30 cellular contexts compared by ENCODE assay signal in the genomic region with DNA sequence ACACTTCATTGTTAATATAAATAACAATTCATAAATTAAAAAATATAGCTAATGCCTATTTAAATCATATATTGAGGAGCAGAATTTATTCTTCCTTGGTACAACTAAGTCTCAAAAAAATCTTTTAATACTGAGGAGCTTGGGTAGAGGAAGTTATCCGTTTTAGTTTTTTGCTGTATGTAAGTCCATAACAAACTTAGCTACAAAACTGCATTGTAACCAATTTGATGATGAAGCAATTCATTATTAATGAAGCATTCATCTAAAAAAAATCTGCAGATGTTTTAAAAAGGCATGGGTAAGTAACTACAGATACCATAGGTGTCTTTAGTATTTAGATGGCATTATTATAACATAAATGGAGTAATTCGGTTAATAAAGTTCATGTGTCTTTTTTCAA. TPM values are rescaled to one million over a fixed set of nuclear protein-coding genes. Genes with fewer than 3 reads are reported as not detected.
DNase-seq lines count a peak whose midpoint lies in the region; ATAC-seq and TF ChIP-seq lines count a peak whose summit lies in the region.
"Had no signal": no experiment of that assay in that cellular context is flagged by ENCODE, and none has a peak within 500 bp of the region (broad histone marks: within the 10 kb centered on the region; RNA-seq: fewer than 3 reads in every experiment).

No MANE protein-coding gene starts in this region.

- H3K27me3 Mint-ChIP-seq in mesothelial cell of epicardium (ENCODE audit: low read depth) (peaks cover 40% of the 10 kb centered on the region), type B pancreatic cell (peaks cover 29% of the 10 kb centered on the region)

- no peaks in the 10 kb centered on the region for H3K9me3 ChIP-seq in cardiac muscle cell (ENCODE audit: low read depth)
- H3K9me3 ChIP-seq in right atrium auricular region = no peaks in the 10 kb centered on the region
- H3K9me3 ChIP-seq: A549, SK-N-SH had no signal

- H3K4me1 ChIP-seq in cardiac muscle cell (ENCODE audit: low read depth) (no peaks in the 10 kb centered on the region), right atrium auricular region (no peaks in the 10 kb centered on the region)
- H3K4me1 ChIP-seq: A549 had no signal

- H3K27ac ChIP-seq in cardiac muscle cell = no peak overlapping the region
- H3K27ac ChIP-seq in right atrium auricular region = no peak overlapping the region
- H3K27ac ChIP-seq in dorsolateral prefrontal cortex = peak overlapping the region in 14 of 59 donors; percentile 8 to 90 (median 73)
- H3K27ac ChIP-seq: A549, epithelial cell of prostate, HL-60, RWPE1 had no signal

- TF ChIP-seq CTCF in cardiac muscle cell (IDR thresholded peaks at IDR 0.05; ENCODE audit: low read depth, low read length) = no peak
- no peak for TF ChIP-seq CTCF in right atrium auricular region (IDR thresholded peaks at IDR 0.05)
- TF ChIP-seq CTCF in dorsolateral prefrontal cortex (IDR thresholded peaks at IDR 0.05 in 54 of 56, conservative IDR thresholded peaks at IDR 0.05 in 2 of 56; ENCODE audit: low read depth in 1 of 56, partially characterized antibody in 56 of 56) = no peak
- no peak for TF ChIP-seq CTCF in mesothelial cell of epicardium (IDR thresholded peaks at IDR 0.05; ENCODE audit: unreplicated experiment)
- no peak for TF ChIP-seq CTCF in type B pancreatic cell (conservative IDR thresholded peaks at IDR 0.05)

- H3K4me3 Mint-ChIP-seq in mesothelial cell of epicardium (peak overlapping the region; percentile 82), type B pancreatic cell (peak overlapping the region; percentile 86)
- H3K4me3 Mint-ChIP-seq: activated CD8-positive, alpha-beta T cell treated with anti-CD3 and anti-CD28 coated beads, Interleukin-2, amount 10 ng/mL, durations not matched to agents 7 days and 5 days; activated T-cell treated with anti-CD3 and anti-CD28 coated beads, Interleukin-2, amount 50 U/mL, for 24 hours had no signal

- peak overlapping the region; percentile 56 for H3K4me3 ChIP-seq in cardiac muscle cell
- H3K4me3 ChIP-seq in right atrium auricular region = no peak overlapping the region
- peak overlapping the region; percentile 44 to 88 (median 74) for H3K4me3 ChIP-seq in dorsolateral prefrontal cortex
- H3K4me3 ChIP-seq: A549 had no signal

- no peaks in the 10 kb centered on the region for H3K36me3 ChIP-seq in cardiac muscle cell
- H3K36me3 ChIP-seq in right atrium auricular region = no peaks in the 10 kb centered on the region

- H3K4me1 Mint-ChIP-seq in mesothelial cell of epicardium (peaks cover 20% of the 10 kb centered on the region), type B pancreatic cell (ENCODE audit: unreplicated experiment) (peaks cover 8% of the 10 kb centered on the region)

- ATAC-seq in GM19467 (IDR thresholded peaks at IDR 0.05; ENCODE audit: unreplicated experiment) (no peak), HG02571 (IDR thresholded peaks at IDR 0.05; ENCODE audit: unreplicated experiment) (no peak)
- ATAC-seq: A549; activated CD4-positive, CD25-positive, alpha-beta regulatory T cell treated with anti-CD3 and anti-CD28 coated beads, Interleukin-2, amount 50 U/mL, for 24 hours; activated CD8-positive, alpha-beta T cell treated with anti-CD3 and anti-CD28 coated beads, Interleukin-2, amount 10 ng/mL, durations not matched to agents 7 days and 5 days had no signal

- DNase-seq in cardiac muscle cell (ENCODE audit: low read depth in 1 of 2, low spot score in 1 of 2) (no peak), right atrium auricular region (ENCODE audit: low spot score) (no peak), dorsolateral prefrontal cortex (no peak), mesothelial cell of epicardium (ENCODE audit: low spot score in 2 of 2, unreplicated experiment in 2 of 2) (no peak), type B pancreatic cell (ENCODE audit: extremely low spot score, unreplicated experiment) (no peak), GF-D8 (lab: John Stamatoyannopoulos, UW) (no peak)
- DNase-seq: activated CD8-positive, alpha-beta T cell treated with anti-CD3 and anti-CD28 coated beads, Interleukin-2, amount 10 ng/mL, durations not matched to agents 7 days and 5 days; activated naive CD4-positive, alpha-beta T cell treated with Interleukin-2 at 50 U/mL for 16 hours; activated T-cell treated with anti-CD3 and anti-CD28 coated beads, Interleukin-2, amount 50 U/mL, for 24 hours; amniotic stem cell; EL; kidney glomerular epithelial cell; MV-4-11; naive thymus-derived CD4-positive, alpha-beta T cell; NCI-H2029; NCI-H446; NK-92 treated with Interleukin-12 subunit alpha and Interleukin-12 subunit beta, amount 100 ng/mL, for 24 hours; SK-N-SH; T-helper 9 cell had no signal

- H3K9me3 Mint-ChIP-seq in mesothelial cell of epicardium = no peaks in the 10 kb centered on the region
- H3K9me3 Mint-ChIP-seq in type B pancreatic cell = no peaks in the 10 kb centered on the region
- H3K9me3 Mint-ChIP-seq: activated T-cell treated with anti-CD3 and anti-CD28 coated beads, Interleukin-2, amount 50 U/mL, for 24 hours had no signal

- intact Hi-C loops in dorsolateral prefrontal cortex (cut with DNase I) = loop anchor here in 1 of 2 donors (10.0 kb wide), 1 partner anchor 470 kb away; no protein-coding TSS in a partner anchor

- peaks cover 26% of the 10 kb centered on the region for H3K27me3 ChIP-seq in cardiac muscle cell
- H3K27me3 ChIP-seq in right atrium auricular region = no peaks in the 10 kb centered on the region
- H3K27me3 ChIP-seq in dorsolateral prefrontal cortex = no peaks in the 10 kb centered on the region

- H3K36me3 Mint-ChIP-seq in mesothelial cell of epicardium = no peaks in the 10 kb centered on the region
- H3K36me3 Mint-ChIP-seq in type B pancreatic cell = no peaks in the 10 kb centered on the region

- no peak overlapping the region for H3K27ac Mint-ChIP-seq in mesothelial cell of epicardium
- no peak overlapping the region for H3K27ac Mint-ChIP-seq in type B pancreatic cell
- H3K27ac Mint-ChIP-seq: activated CD8-positive, alpha-beta T cell treated with anti-CD3 and anti-CD28 coated beads, Interleukin-2, amount 10 ng/mL, durations not matched to agents 7 days and 5 days; activated T-cell treated with anti-CD3 and anti-CD28 coated beads, Interleukin-2, amount 50 U/mL, for 24 hours; naive thymus-derived CD4-positive, alpha-beta T cell had no signal

RNA-seq across cellular contexts. Expression of gene KHDRBS2, which starts 1.3 kb away (rescaled TPM):
- total RNA-seq in cardiac muscle cell (5.0 and 5.6 TPM in 2 replicates), right atrium auricular region (not detected), dorsolateral prefrontal cortex (10 to 100 TPM; 18.9 to 52.4 (median 38.9) TPM), mesothelial cell of epicardium (1.1 to 1.9 TPM (median 1.6 TPM) in 3 replicates), type B pancreatic cell (ENCODE audit: low replicate concordance) (3.5 and 3.9 TPM in 2 replicates)
- 1.3 and 3.7 TPM in 2 replicates for polyA plus RNA-seq in cardiac muscle cell
- total RNA-seq: activated CD8-positive, alpha-beta T cell treated with anti-CD3 and anti-CD28 coated beads, Interleukin-2, amount 10 ng/mL, durations not matched to agents 7 days and 5 days; dermis microvascular lymphatic vessel endothelial cell; fibroblast of villous mesenchyme; pulmonary artery endothelial cell had no signal
- polyA plus RNA-seq: A549; BJ; naive thymus-derived CD4-positive, alpha-beta T cell; SK-N-SH had no signal

Comparison
In these comparisons a context has a peak if more than half of its experiments do, and no peak if none do; other contexts are left out.
1. H3K4me3 ChIP-seq: peak in cardiac muscle cell (single experiment) and dorsolateral prefrontal cortex (59 of 59); none in right atrium auricular region (0 of 2).